In genomic region chrX:77820328-77820727, GRCh38 we compare ENCODE assay signal across 24 cellular contexts. TPM values are rescaled to one million over a fixed set of nuclear protein-coding genes. Genes with fewer than 3 reads are reported as not detected.
A peak's percentile ranks its signal among the peaks of the same experiment; 100 is the strongest.
DNase-seq lines count a peak whose midpoint lies in the region; ATAC-seq, FAIRE-seq and TF ChIP-seq lines count a peak whose summit lies in the region.
"Had no signal": no experiment of that assay in that cellular context is flagged by ENCODE, and none has a peak within 500 bp of the region (broad histone marks: within the 10 kb centered on the region; RNA-seq: fewer than 3 reads in every experiment).

No MANE protein-coding gene starts in this region.

- no peaks in the 10 kb centered on the region for H3K27me3 ChIP-seq in A673 (replicated peaks; ENCODE audit: insufficient read depth, low read depth, low read length, poor library complexity)
- H3K27me3 ChIP-seq in astrocyte (ENCODE audit: insufficient read depth, low read length), result no peaks in the 10 kb centered on the region
- no peaks in the 10 kb centered on the region for H3K27me3 ChIP-seq in spleen (replicated peaks in 1 of 7)

- H2AFZ ChIP-seq in astrocyte (ENCODE audit: low read depth, low read length), result no peak overlapping the region

- DNase-seq in activated CD8-positive, alpha-beta T cell treated with anti-CD3 and anti-CD28 coated beads for 36 hours, result no peak
- DNase-seq in activated CD8-positive, alpha-beta T cell treated with anti-CD3 and anti-CD28 coated beads, Interleukin-2, amount 10 ng/mL, durations not matched to agents 7 days and 5 days, result no peak
- DNase-seq in A673 (ENCODE audit: low spot score) (peak; percentile 27), astrocyte (ENCODE audit: low read depth) (no peak), spleen (peak; percentile 23), DMS79 treated with DMSO at 0.1 percent for 48 hours (lab: John Stamatoyannopoulos, UW) (no peak)
- DNase-seq in activated T-cell treated with anti-CD3 and anti-CD28 coated beads, Interleukin-2, amount 50 U/mL, for 72 hours, result no peak
- DNase-seq: 8988T; AML-193; Caco-2; Calu3; CD4-positive, alpha-beta T cell; CD8-positive, alpha-beta T cell; DND-41; EL; GDM1 had no signal

- H3K9me3 ChIP-seq in A673 (ENCODE audit: low read depth, low read length, poor library complexity, severe bottlenecking), result no peaks in the 10 kb centered on the region
- H3K9me3 ChIP-seq in astrocyte (ENCODE audit: insufficient read depth, low read depth, low read length), result no peaks in the 10 kb centered on the region
- H3K9me3 ChIP-seq in spleen, result peaks cover 0 to 9% (median 0%) of the 10 kb centered on the region in 8 donors
- H3K9me3 ChIP-seq: Caco-2 had no signal

- BruUV-seq in A673 (replicated peaks; lab: Mats Ljungman, UMichigan), result no TSS peak

- no peak overlapping the region for H3K9ac ChIP-seq in astrocyte (ENCODE audit: low read length)
- H3K9ac ChIP-seq: BLaER1 treated with 17β-estradiol and CSF1 and Interleukin-3, amounts not matched to agents 10 nM and 100 nM had no signal

- no peaks in the 10 kb centered on the region for H3K27me3 Mint-ChIP-seq in activated CD8-positive, alpha-beta T cell treated with anti-CD3 and anti-CD28 coated beads for 36 hours
- H3K27me3 Mint-ChIP-seq in activated CD8-positive, alpha-beta T cell treated with anti-CD3 and anti-CD28 coated beads, Interleukin-2, amount 10 ng/mL, durations not matched to agents 7 days and 5 days (ENCODE audit: low read depth), result no peaks in the 10 kb centered on the region
- H3K27me3 Mint-ChIP-seq in astrocyte (ENCODE audit: low read depth, unreplicated experiment), result no peaks in the 10 kb centered on the region
- peaks cover 4% of the 10 kb centered on the region for H3K27me3 Mint-ChIP-seq in activated T-cell treated with anti-CD3 and anti-CD28 coated beads, Interleukin-2, amount 50 U/mL, for 72 hours (ENCODE audit: low read depth)
- H3K27me3 Mint-ChIP-seq: B cell; CD4-positive, alpha-beta T cell had no signal

- TF ChIP-seq POLR2A in spleen (IDR thresholded peaks at IDR 0.05), result no peak

- H3K27ac ChIP-seq in A673 (ENCODE audit: low read depth, low read length, poor library complexity, severe bottlenecking) (no peak overlapping the region), astrocyte (ENCODE audit: low read depth, low read length) (no peak overlapping the region), spleen (no peak overlapping the region)
- H3K27ac ChIP-seq: BLaER1 treated with 17β-estradiol and CSF1 and Interleukin-3, amounts not matched to agents 10 nM and 100 nM; C4-2B had no signal

- H3K4me1 Mint-ChIP-seq in activated CD8-positive, alpha-beta T cell treated with anti-CD3 and anti-CD28 coated beads for 36 hours (ENCODE audit: low read depth), result peaks cover 11% of the 10 kb centered on the region
- no peaks in the 10 kb centered on the region for H3K4me1 Mint-ChIP-seq in activated CD8-positive, alpha-beta T cell treated with anti-CD3 and anti-CD28 coated beads, Interleukin-2, amount 10 ng/mL, durations not matched to agents 7 days and 5 days (ENCODE audit: low read depth)
- H3K4me1 Mint-ChIP-seq in astrocyte (ENCODE audit: low read depth, unreplicated experiment), result no peaks in the 10 kb centered on the region
- H3K4me1 Mint-ChIP-seq in activated T-cell treated with anti-CD3 and anti-CD28 coated beads, Interleukin-2, amount 50 U/mL, for 72 hours (ENCODE audit: low read depth), result peaks cover 13% of the 10 kb centered on the region
- H3K4me1 Mint-ChIP-seq: B cell had no signal

- POLR2A ChIA-PET in activated CD8-positive, alpha-beta T cell treated with anti-CD3 and anti-CD28 coated beads for 36 hours (lab: Charles Lee), result no interaction called here
- POLR2A ChIA-PET in activated CD8-positive, alpha-beta T cell treated with anti-CD3 and anti-CD28 coated beads, Interleukin-2, amount 10 ng/mL, durations not matched to agents 7 days and 5 days (lab: Charles Lee), result no interaction called here
- POLR2A ChIA-PET in A673 (lab: Charles Lee; ENCODE audit: low non-redundant PET), result no interaction called here

- peaks cover 21% of the 10 kb centered on the region for H3K36me3 Mint-ChIP-seq in activated CD8-positive, alpha-beta T cell treated with anti-CD3 and anti-CD28 coated beads for 36 hours (ENCODE audit: low read depth)
- H3K36me3 Mint-ChIP-seq in activated CD8-positive, alpha-beta T cell treated with anti-CD3 and anti-CD28 coated beads, Interleukin-2, amount 10 ng/mL, durations not matched to agents 7 days and 5 days (ENCODE audit: low read depth), result peaks cover 21% of the 10 kb centered on the region
- H3K36me3 Mint-ChIP-seq in astrocyte (ENCODE audit: low read depth, unreplicated experiment), result peaks cover 10% of the 10 kb centered on the region
- peaks cover 6 to 17% of the 10 kb centered on the region in 2 donors for H3K36me3 Mint-ChIP-seq in activated T-cell treated with anti-CD3 and anti-CD28 coated beads, Interleukin-2, amount 50 U/mL, for 72 hours (ENCODE audit: insufficient read depth in 2 of 2)

- no peaks in the 10 kb centered on the region for H3K79me2 ChIP-seq in astrocyte (ENCODE audit: insufficient read depth, low read length)

- H3K4me3 ChIP-seq in A673 (ENCODE audit: low read depth, low read length, poor library complexity, severe bottlenecking), result no peak overlapping the region
- H3K4me3 ChIP-seq in astrocyte (ENCODE audit: insufficient read depth, low read depth, low read length), result no peak overlapping the region
- H3K4me3 ChIP-seq in spleen, result no peak overlapping the region
- H3K4me3 ChIP-seq: BLaER1 treated with 17β-estradiol and CSF1 and Interleukin-3, amounts not matched to agents 10 nM and 100 nM; GM12878 had no signal

- ATAC-seq in activated CD8-positive, alpha-beta T cell treated with anti-CD3 and anti-CD28 coated beads for 36 hours, result peak; percentile 53
- no peak for ATAC-seq in activated CD8-positive, alpha-beta T cell treated with anti-CD3 and anti-CD28 coated beads, Interleukin-2, amount 10 ng/mL, durations not matched to agents 7 days and 5 days
- no peak for ATAC-seq in activated T-cell treated with anti-CD3 and anti-CD28 coated beads, Interleukin-2, amount 50 U/mL, for 72 hours (replicated peaks in 1 of 2)
- ATAC-seq: CD8-positive, alpha-beta T cell; GM12878 had no signal

- peaks cover 8% of the 10 kb centered on the region for H3K9me3 Mint-ChIP-seq in activated CD8-positive, alpha-beta T cell treated with anti-CD3 and anti-CD28 coated beads for 36 hours
- H3K9me3 Mint-ChIP-seq in activated CD8-positive, alpha-beta T cell treated with anti-CD3 and anti-CD28 coated beads, Interleukin-2, amount 10 ng/mL, durations not matched to agents 7 days and 5 days (ENCODE audit: insufficient read depth), result peaks cover 4% of the 10 kb centered on the region
- H3K9me3 Mint-ChIP-seq in astrocyte (ENCODE audit: unreplicated experiment), result no peaks in the 10 kb centered on the region
- H3K9me3 Mint-ChIP-seq in activated T-cell treated with anti-CD3 and anti-CD28 coated beads, Interleukin-2, amount 50 U/mL, for 72 hours, result peaks cover 3 to 4% of the 10 kb centered on the region in 2 donors
- H3K9me3 Mint-ChIP-seq: CD4-positive, alpha-beta T cell had no signal

- intact Hi-C loops in activated CD8-positive, alpha-beta T cell treated with anti-CD3 and anti-CD28 coated beads for 36 hours (cut with micrococcal nuclease), result no loop called here
- intact Hi-C loops in A673 (cut with micrococcal nuclease; ENCODE audit: unreplicated experiment), result no loop called here
- intact Hi-C loops in spleen (cut with DNase I; ENCODE audit: low total_unique reads), result no loop called here

- FAIRE-seq in astrocyte (lab: Jason Lieb, UNC), result peak; percentile 13
- FAIRE-seq: A204.1, D721Med, GM12878, GM12892, GM18507 had no signal

- H4K20me1 ChIP-seq in astrocyte (ENCODE audit: insufficient read depth, low read length), result no peaks in the 10 kb centered on the region
- H4K20me1 ChIP-seq: BLaER1 treated with 17β-estradiol and CSF1 and Interleukin-3, amounts not matched to agents 10 nM and 100 nM had no signal

- no peak for TF ChIP-seq CTCF in activated CD8-positive, alpha-beta T cell treated with anti-CD3 and anti-CD28 coated beads for 36 hours (IDR thresholded peaks at IDR 0.05)
- TF ChIP-seq CTCF in A673 (conservative IDR thresholded peaks at IDR 0.05; ENCODE audit: low read depth, low read length), result no peak
- no peak for TF ChIP-seq CTCF in astrocyte (IDR thresholded peaks at IDR 0.05; ENCODE audit: insufficient read depth, low read depth, low read length)
- no peak for TF ChIP-seq CTCF in spleen (IDR thresholded peaks at IDR 0.05 in 8 of 11, conservative IDR thresholded peaks at IDR 0.05 in 3 of 11)

- 82 to 100% (median 88%) methylated on average over 2 of the region's 2 CpGs for WGBS in spleen, 5 donors

- no peak overlapping the region for H3K4me3 Mint-ChIP-seq in activated CD8-positive, alpha-beta T cell treated with anti-CD3 and anti-CD28 coated beads for 36 hours
- H3K4me3 Mint-ChIP-seq in activated CD8-positive, alpha-beta T cell treated with anti-CD3 and anti-CD28 coated beads, Interleukin-2, amount 10 ng/mL, durations not matched to agents 7 days and 5 days, result no peak overlapping the region
- H3K4me3 Mint-ChIP-seq in astrocyte (ENCODE audit: unreplicated experiment), result no peak overlapping the region
- no peak overlapping the region for H3K4me3 Mint-ChIP-seq in activated T-cell treated with anti-CD3 and anti-CD28 coated beads, Interleukin-2, amount 50 U/mL, for 72 hours
- H3K4me3 Mint-ChIP-seq: B cell; CD4-positive, alpha-beta T cell; CD8-positive, alpha-beta T cell had no signal

- no peak overlapping the region for H3K27ac Mint-ChIP-seq in activated CD8-positive, alpha-beta T cell treated with anti-CD3 and anti-CD28 coated beads for 36 hours
- no peak overlapping the region for H3K27ac Mint-ChIP-seq in activated CD8-positive, alpha-beta T cell treated with anti-CD3 and anti-CD28 coated beads, Interleukin-2, amount 10 ng/mL, durations not matched to agents 7 days and 5 days
- no peak overlapping the region for H3K27ac Mint-ChIP-seq in astrocyte (ENCODE audit: unreplicated experiment)
- H3K27ac Mint-ChIP-seq in activated T-cell treated with anti-CD3 and anti-CD28 coated beads, Interleukin-2, amount 50 U/mL, for 72 hours, result no peak overlapping the region
- H3K27ac Mint-ChIP-seq: B cell; CD4-positive, alpha-beta T cell; CD8-positive, alpha-beta T cell had no signal

- no peaks in the 10 kb centered on the region for H3K4me1 ChIP-seq in A673 (ENCODE audit: insufficient read depth, low read length, poor library complexity, severe bottlenecking)
- no peaks in the 10 kb centered on the region for H3K4me1 ChIP-seq in astrocyte (ENCODE audit: insufficient read depth, low read length)
- no peaks in the 10 kb centered on the region for H3K4me1 ChIP-seq in spleen
- H3K4me1 ChIP-seq: BLaER1 treated with 17β-estradiol and CSF1 and Interleukin-3, amounts not matched to agents 10 nM and 100 nM; Caco-2 had no signal

- CTCF ChIA-PET in activated CD8-positive, alpha-beta T cell treated with anti-CD3 and anti-CD28 coated beads for 36 hours (lab: Charles Lee), result no interaction called here
- CTCF ChIA-PET in activated CD8-positive, alpha-beta T cell treated with anti-CD3 and anti-CD28 coated beads, Interleukin-2, amount 10 ng/mL, durations not matched to agents 7 days and 5 days (lab: Charles Lee), result no interaction called here
- CTCF ChIA-PET in A673 (lab: Charles Lee), result no interaction called here

- H3K36me3 ChIP-seq in A673 (ENCODE audit: insufficient read depth, low read length, poor library complexity, severe bottlenecking) (no peaks in the 10 kb centered on the region), astrocyte (ENCODE audit: insufficient read depth, low read length) (no peaks in the 10 kb centered on the region), spleen (peaks cover 0 to 18% (median 0%) of the 10 kb centered on the region in 6 donors)

- no peak overlapping the region for H3K4me2 ChIP-seq in astrocyte (ENCODE audit: low read length)
- H3K4me2 ChIP-seq: BLaER1 treated with 17β-estradiol and CSF1 and Interleukin-3, amounts not matched to agents 10 nM and 100 nM had no signal

RNA-seq across cellular contexts. Expression of gene ATRX, which starts 34.3 kb away (rescaled TPM):
- total RNA-seq in activated CD8-positive, alpha-beta T cell treated with anti-CD3 and anti-CD28 coated beads for 36 hours, result 10 to 100 TPM; 51.6 to 60.9 TPM
- total RNA-seq in activated CD8-positive, alpha-beta T cell treated with anti-CD3 and anti-CD28 coated beads, Interleukin-2, amount 10 ng/mL, durations not matched to agents 7 days and 5 days, result 10 to 100 TPM; 59.9 to 65.8 TPM
- total RNA-seq in A673 (2021), result 101 and 112 TPM in 2 replicates
- 99.6 and 106 TPM in 2 replicates for total RNA-seq in astrocyte
- 100 to 1,000 TPM in 6 of 7 donors, 10 to 100 TPM in 1; 86.1 to 150 (median 130) TPM for total RNA-seq in spleen
- polyA plus RNA-seq in spleen, result 10 to 100 TPM in 1 of 3 donors, 1 to 10 TPM in 2; 8.2 to 15.4 (median 9.5) TPM
- 10 to 100 TPM; 74.5 to 77.0 TPM for total RNA-seq in activated T-cell treated with anti-CD3 and anti-CD28 coated beads, Interleukin-2, amount 50 U/mL, for 72 hours

Comparison
In these comparisons a context has a peak if more than half of its experiments do, and no peak if none do; other contexts are left out.
1. DNase-seq: peak in A673 (single experiment) and spleen (single experiment); none in activated CD8-positive, alpha-beta T cell treated with anti-CD3 and anti-CD28 coated beads for 36 hours (single experiment), activated CD8-positive, alpha-beta T cell treated with anti-CD3 and anti-CD28 coated beads, Interleukin-2, amount 10 ng/mL, durations not matched to agents 7 days and 5 days (single experiment), astrocyte (single experiment), DMS79 treated with DMSO at 0.1 percent for 48 hours (single experiment) and activated T-cell treated with anti-CD3 and anti-CD28 coated beads, Interleukin-2, amount 50 U/mL, for 72 hours (0 of 2).